ENCODE assay signal across 8 cellular contexts in the genomic region with DNA sequence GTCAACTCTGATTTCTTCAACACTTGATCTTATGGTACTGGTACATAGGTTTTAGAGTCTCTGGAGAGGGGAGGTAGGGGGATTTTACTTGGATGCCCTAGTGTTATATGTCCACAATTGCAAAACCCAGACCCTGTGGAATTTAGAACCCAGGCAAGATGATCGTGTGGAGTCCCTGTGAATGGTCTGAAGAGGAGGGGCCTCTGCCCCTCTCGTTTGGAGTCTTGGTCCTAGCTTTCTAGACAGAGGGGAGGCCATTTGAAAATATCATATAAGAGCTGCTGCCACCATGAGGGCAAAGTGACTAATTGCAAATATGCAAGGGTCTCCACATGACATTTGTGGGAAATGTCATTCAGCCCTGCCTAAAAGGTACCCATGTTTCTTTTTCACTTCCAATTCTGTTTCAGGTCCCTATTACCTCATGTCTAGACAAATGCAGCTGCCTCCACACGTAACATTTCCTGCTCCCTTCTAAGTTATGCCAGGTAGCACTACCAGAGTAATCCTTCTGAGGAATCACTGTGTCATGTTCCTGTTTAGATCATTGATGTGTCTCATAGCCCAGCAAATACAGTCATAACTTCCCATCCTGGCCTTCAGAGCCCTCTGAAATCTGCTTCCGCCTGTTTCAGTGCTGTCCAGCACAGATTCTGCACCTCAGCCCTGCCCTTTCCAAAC.
DNase-seq lines count a peak whose midpoint lies in the region; ATAC-seq and TF ChIP-seq lines count a peak whose summit lies in the region.

No MANE protein-coding gene starts in this region.

- no peaks in the 10 kb centered on the region for H4K20me1 ChIP-seq in DOHH2 (ENCODE audit: control insufficient read depth, insufficient read depth, low read depth, low read length)

- no peak overlapping the region for H3K9ac ChIP-seq in trophoblast cell (ENCODE audit: low read length)

- ATAC-seq in GM19467 (IDR thresholded peaks at IDR 0.05; ENCODE audit: unreplicated experiment), result peak; percentile 83
- ATAC-seq in HG03460 (IDR thresholded peaks at IDR 0.05; ENCODE audit: unreplicated experiment), result peak; percentile 65
- ATAC-seq in activated T-cell treated with anti-CD3 and anti-CD28 coated beads, Interleukin-2, amount 50 U/mL, for 72 hours (replicated peaks in 1 of 2), result peak; percentile 84
- ATAC-seq in foreskin keratinocyte, result peak; percentile 85

- no peak overlapping the region for H3K18ac ChIP-seq in trophoblast cell (ENCODE audit: low read length)

- H3K23ac ChIP-seq in trophoblast cell (ENCODE audit: low read length), result no peak overlapping the region

- H3K27ac Mint-ChIP-seq in activated T-cell treated with anti-CD3 and anti-CD28 coated beads, Interleukin-2, amount 50 U/mL, for 72 hours, result peak overlapping the region; percentile 74

- no peak overlapping the region for H2BK5ac ChIP-seq in trophoblast cell (ENCODE audit: low read depth, low read length, poor library complexity)

- H3K27ac ChIP-seq in DOHH2 (ENCODE audit: low read depth, low read length), result no peak overlapping the region
- H3K27ac ChIP-seq in foreskin keratinocyte, result peak overlapping the region; percentile 62
- H3K27ac ChIP-seq in trophoblast cell (ENCODE audit: low read depth, low read length), result no peak overlapping the region

- no peak overlapping the region for H3K14ac ChIP-seq in trophoblast cell (ENCODE audit: low read length)

- TF ChIP-seq CTCF in DOHH2 (IDR thresholded peaks at IDR 0.05; ENCODE audit: low read depth, low read length, poor library complexity, severe bottlenecking) (peak; percentile 82), foreskin keratinocyte (conservative IDR thresholded peaks at IDR 0.05) (peak; percentile 64)

- H3K79me2 ChIP-seq in DOHH2 (ENCODE audit: control insufficient read depth, low read length) (no peaks in the 10 kb centered on the region), trophoblast cell (ENCODE audit: control insufficient read depth, insufficient read depth, low read length, poor library complexity) (no peaks in the 10 kb centered on the region)

- no peak overlapping the region for H2AK5ac ChIP-seq in trophoblast cell (ENCODE audit: low read length)

- peaks cover 58% of the 10 kb centered on the region for H3K4me1 Mint-ChIP-seq in activated T-cell treated with anti-CD3 and anti-CD28 coated beads, Interleukin-2, amount 50 U/mL, for 72 hours (ENCODE audit: low read depth)

- no peaks in the 10 kb centered on the region for H3K79me1 ChIP-seq in trophoblast cell (ENCODE audit: low read length)

- H2AFZ ChIP-seq in trophoblast cell (ENCODE audit: insufficient read depth, low read length, poor library complexity), result no peak overlapping the region

- H3K4me1 ChIP-seq in DOHH2 (ENCODE audit: control insufficient read depth, low read length) (peaks cover 18% of the 10 kb centered on the region), foreskin keratinocyte (peaks cover 20% of the 10 kb centered on the region), trophoblast cell (ENCODE audit: control insufficient read depth in 1 of 2, insufficient read depth in 2 of 2, low read length in 2 of 2) (no peaks in the 10 kb centered on the region)

- H3K9me2 ChIP-seq in DOHH2 (replicated peaks; ENCODE audit: control insufficient read depth, low read length), result no peaks in the 10 kb centered on the region

- H3K9me3 Mint-ChIP-seq in activated T-cell treated with anti-CD3 and anti-CD28 coated beads, Interleukin-2, amount 50 U/mL, for 72 hours, result no peaks in the 10 kb centered on the region

- no peak overlapping the region for H4K91ac ChIP-seq in trophoblast cell (ENCODE audit: low read depth, low read length)

- no peaks in the 10 kb centered on the region for H3K27me3 ChIP-seq in DOHH2 (ENCODE audit: control insufficient read depth, low read length)
- no peaks in the 10 kb centered on the region for H3K27me3 ChIP-seq in foreskin keratinocyte
- H3K27me3 ChIP-seq in trophoblast cell (ENCODE audit: insufficient read depth, low read length), result no peaks in the 10 kb centered on the region

- H3K4me3 ChIP-seq in DOHH2 (ENCODE audit: low read length), result no peak overlapping the region
- no peak overlapping the region for H3K4me3 ChIP-seq in trophoblast cell (ENCODE audit: low read depth, low read length)

- H3K27me3 Mint-ChIP-seq in activated T-cell treated with anti-CD3 and anti-CD28 coated beads, Interleukin-2, amount 50 U/mL, for 72 hours (ENCODE audit: low read depth), result no peaks in the 10 kb centered on the region

- H3K4me2 ChIP-seq in DOHH2 (ENCODE audit: low read length), result no peak overlapping the region
- no peak overlapping the region for H3K4me2 ChIP-seq in trophoblast cell (ENCODE audit: low read length)

- peaks cover 2% of the 10 kb centered on the region; the same call in 1 of the 2 replicates for H3F3A ChIP-seq in DOHH2 (ENCODE audit: control insufficient read depth, insufficient read depth)

- DNase-seq in NCI-H82 treated with DMSO at 0.1 percent for 48 hours (lab: John Stamatoyannopoulos, UW; ENCODE audit: unreplicated experiment), result peak; percentile 28
- peak; percentile 34 to 39 for DNase-seq in activated T-cell treated with anti-CD3 and anti-CD28 coated beads, Interleukin-2, amount 50 U/mL, for 72 hours
- peak; percentile 90 to 94 for DNase-seq in foreskin keratinocyte
- DNase-seq in trophoblast cell, result peak; percentile 61 to 66
- no peak for DNase-seq in NK-92 (lab: John Stamatoyannopoulos, UW; ENCODE audit: unreplicated experiment)

- H3K9me3 ChIP-seq in DOHH2 (ENCODE audit: control insufficient read depth, insufficient read depth, low read length), result no peaks in the 10 kb centered on the region
- no peaks in the 10 kb centered on the region for H3K9me3 ChIP-seq in trophoblast cell (ENCODE audit: insufficient read depth, low read depth, low read length)

- H3K4me3 Mint-ChIP-seq in activated T-cell treated with anti-CD3 and anti-CD28 coated beads, Interleukin-2, amount 50 U/mL, for 72 hours, result peak overlapping the region; percentile 25 to 40

- H4K12ac ChIP-seq in trophoblast cell (ENCODE audit: low read depth, low read length), result no peak overlapping the region

- no peak overlapping the region for H3K4ac ChIP-seq in trophoblast cell (ENCODE audit: low read depth, low read length)

- WGBS in trophoblast cell (ENCODE audit: extremely low coverage, insufficient coverage, insufficient read length), result no CpG with 5 or more reads among the region's 4 CpGs

- no peak overlapping the region for H2BK120ac ChIP-seq in trophoblast cell (ENCODE audit: insufficient read depth, low read length, poor library complexity)

- H4K8ac ChIP-seq in trophoblast cell (ENCODE audit: low read depth, low read length), result no peak overlapping the region

- H2BK12ac ChIP-seq in trophoblast cell (ENCODE audit: low read length), result no peak overlapping the region

- H3K36me3 Mint-ChIP-seq in activated T-cell treated with anti-CD3 and anti-CD28 coated beads, Interleukin-2, amount 50 U/mL, for 72 hours (ENCODE audit: insufficient read depth in 2 of 2), result peaks cover 0 to 1% of the 10 kb centered on the region in 2 donors

- H3K36me3 ChIP-seq in DOHH2 (ENCODE audit: control insufficient read depth, low read length), result no peaks in the 10 kb centered on the region
- H3K36me3 ChIP-seq in trophoblast cell (ENCODE audit: control insufficient read depth in 1 of 2, insufficient read depth in 2 of 2, low read length in 2 of 2), result peaks cover 1 to 3% of the 10 kb centered on the region in 2 experiments
